ENCODE assay signal across 11 cellular contexts in genomic region chr5:151023651-151024050, GRCh38. TPM values are rescaled to one million over a fixed set of nuclear protein-coding genes. Genes with fewer than 3 reads are reported as not detected.
DNase-seq lines count a peak whose midpoint lies in the region; ATAC-seq, FAIRE-seq and TF ChIP-seq lines count a peak whose summit lies in the region.
"Had no signal": no experiment of that assay in that cellular context is flagged by ENCODE, and none has a peak within 500 bp of the region (broad histone marks: within the 10 kb centered on the region; RNA-seq: fewer than 3 reads in every experiment).

No MANE protein-coding gene starts in this region.

- H3K9me2 ChIP-seq in hepatocyte (replicated peaks; ENCODE audit: insufficient read depth) = no peaks in the 10 kb centered on the region

- BruUV-seq in mammary epithelial cell (replicated peaks; lab: Mats Ljungman, UMichigan) = no TSS peak

- no peak overlapping the region for H2AFZ ChIP-seq in mammary epithelial cell (ENCODE audit: low read depth, low read length)
- no peak overlapping the region for H2AFZ ChIP-seq in hepatocyte

- dilution Hi-C loops in mammary epithelial cell (cut with HindIII; ENCODE audit: low sequenced_read_pairs) = no loop called here

- H4K20me1 ChIP-seq in mammary epithelial cell (ENCODE audit: insufficient read depth, low read length) = no peaks in the 10 kb centered on the region
- no peaks in the 10 kb centered on the region for H4K20me1 ChIP-seq in hepatocyte (ENCODE audit: insufficient read depth, poor library complexity, severe bottlenecking)

- in situ Hi-C loops in mammary epithelial cell (cut with MboI; ENCODE audit: low sequenced_read_pairs in 2 of 2) = no loop called here

- H3K27ac ChIP-seq in mammary epithelial cell (ENCODE audit: insufficient read depth, low read depth, low read length) (no peak overlapping the region), small intestine (ENCODE audit: low read depth in 1 of 2, low read length in 1 of 2) (peak overlapping the region in 1 of 2 donors; percentile 75), hepatocyte (no peak overlapping the region)

- no peak overlapping the region for H3K4me2 ChIP-seq in mammary epithelial cell (ENCODE audit: insufficient read depth, low read depth, low read length)
- no peak overlapping the region for H3K4me2 ChIP-seq in hepatocyte

- WGBS in mammary epithelial cell (ENCODE audit: low coverage, missing lambda C conversion rate) = 91% methylated on average over 6 of the region's 8 CpGs
- 44 to 60% (median 53%) methylated on average over 8 of the region's 8 CpGs for WGBS in small intestine, 3 donors
- WGBS in hepatocyte (ENCODE audit: low lambda C conversion rate, missing lambda C conversion rate) = 96% methylated on average over 8 of the region's 8 CpGs

- DNase-seq in GM12891 (ENCODE audit: insufficient read length, low spot score) (no peak), mammary epithelial cell (peak; percentile 51), hepatic stellate cell (ENCODE audit: low spot score) (peak; percentile 88), small intestine (peak; percentile 40), hepatocyte (ENCODE audit: low spot score) (no peak)
- DNase-seq: activated CD4-positive, alpha-beta T cell treated with anti-CD3 and anti-CD28 coated beads for 4 hours; DMS 273 treated with DMSO at 0.1 percent for 48 hours; stimulated activated naive CD8-positive, alpha-beta T cell treated with anti-CD3 and anti-CD28 coated beads, Interleukin-15, amount 100 ng/mL, for 72 hours had no signal

- H3K36me3 ChIP-seq in mammary epithelial cell (ENCODE audit: insufficient read depth, low read length) = no peaks in the 10 kb centered on the region
- H3K36me3 ChIP-seq in small intestine (ENCODE audit: control insufficient read depth in 2 of 2, insufficient read depth in 2 of 2, low read length in 2 of 2) = peaks cover under 1 to 2% of the 10 kb centered on the region in 2 donors
- H3K36me3 ChIP-seq in hepatocyte (replicated peaks; ENCODE audit: insufficient read depth, low read depth) = no peaks in the 10 kb centered on the region

- H3K9ac ChIP-seq in mammary epithelial cell (ENCODE audit: insufficient read depth, low read length) = no peak overlapping the region

- H3K79me2 ChIP-seq in mammary epithelial cell (ENCODE audit: insufficient read depth, low read length) (no peaks in the 10 kb centered on the region), hepatocyte (no peaks in the 10 kb centered on the region)

- H3K4me3 ChIP-seq in mammary epithelial cell (replicated peaks in 1 of 3; ENCODE audit: insufficient read depth in 1 of 3, low read depth in 2 of 3, low read length in 3 of 3) (no peak overlapping the region), small intestine (ENCODE audit: low read depth in 1 of 2, low read length in 2 of 2) (no peak overlapping the region), hepatocyte (no peak overlapping the region)

- H3K27me3 ChIP-seq in mammary epithelial cell (ENCODE audit: insufficient read depth, low read length) (no peaks in the 10 kb centered on the region), small intestine (ENCODE audit: control insufficient read depth in 2 of 2, insufficient read depth in 2 of 2, low read length in 2 of 2) (no peaks in the 10 kb centered on the region), hepatocyte (no peaks in the 10 kb centered on the region)

- ATAC-seq in HG03039 (IDR thresholded peaks at IDR 0.05; ENCODE audit: unreplicated experiment) = no peak
- ATAC-seq in HG02852 (IDR thresholded peaks at IDR 0.05; ENCODE audit: unreplicated experiment) = no peak
- ATAC-seq in GM19397 (IDR thresholded peaks at IDR 0.05; ENCODE audit: unreplicated experiment) = no peak
- ATAC-seq: stimulated activated naive CD8-positive, alpha-beta T cell treated with anti-CD3 and anti-CD28 coated beads, Interleukin-15, amount 100 ng/mL, for 72 hours had no signal

- TF ChIP-seq CTCF in mammary epithelial cell (conservative IDR thresholded peaks at IDR 0.05 in 1 of 2, IDR thresholded peaks at IDR 0.05 in 1 of 2; ENCODE audit: extremely low read depth in 1 of 2, insufficient read depth in 1 of 2, low read depth in 1 of 2, low read length in 2 of 2) (no peak), hepatocyte (IDR thresholded peaks at IDR 0.05; ENCODE audit: poor library complexity) (no peak)

- H3K9me3 ChIP-seq in mammary epithelial cell (replicated peaks; ENCODE audit: insufficient read depth, low read length) (no peaks in the 10 kb centered on the region), small intestine (ENCODE audit: control insufficient read depth, low read depth) (no peaks in the 10 kb centered on the region), hepatocyte (ENCODE audit: low read depth) (no peaks in the 10 kb centered on the region)

- CTCF ChIA-PET in mammary epithelial cell (lab: Charles Lee; ENCODE audit: low non-redundant PET) = no interaction called here

- H3K4me1 ChIP-seq in mammary epithelial cell (ENCODE audit: insufficient read depth, low read length) = peaks cover 25% of the 10 kb centered on the region
- peaks cover 0 to 4% of the 10 kb centered on the region in 2 donors for H3K4me1 ChIP-seq in small intestine (ENCODE audit: control insufficient read depth in 2 of 2, insufficient read depth in 1 of 2, low read depth in 1 of 2, low read length in 1 of 2)
- no peaks in the 10 kb centered on the region for H3K4me1 ChIP-seq in hepatocyte (ENCODE audit: insufficient read depth)

- TF ChIP-seq POLR2A in GM12891 (IDR thresholded peaks at IDR 0.05; ENCODE audit: low read depth, low read length) = no peak; the same call in 1 of the 2 replicates

- intact Hi-C loops in mammary epithelial cell (cut with micrococcal nuclease) = no loop called here

- no peak for FAIRE-seq in GM12891 (lab: Jason Lieb, UNC)
- FAIRE-seq in small intestine (lab: Jason Lieb, UNC) = no peak

TF ChIP-seq in GM12891, 5 proteins besides CTCF, POLR2A, EP300 and RAD21:
- TF ChIP-seq POLR2AphosphoS5 (IDR thresholded peaks at IDR 0.05; ENCODE audit: low read depth, low read length) = 0 out of 2 replicates have a peak, but pooled peaks have one; percentile 43
- no peak for TF ChIP-seq TAF1 (IDR thresholded peaks at IDR 0.05; ENCODE audit: low read depth, low read length)

RNA-seq across cellular contexts. Expression of gene GPX3, which starts 3.3 kb away (rescaled TPM):
- polyA plus RNA-seq in GM12891 (2012; ENCODE audit: low read depth, missing spikeins) = 0.54 TPM
- 1 to 10 TPM in 1 of 2 donors, not detected in 1; 2.7 TPM for total RNA-seq in mammary epithelial cell
- polyA plus RNA-seq in mammary epithelial cell = 2.5 TPM
- polyA minus RNA-seq in mammary epithelial cell = not detected
- 1,000 to 10,000 TPM in 1 of 3 donors, 100 to 1,000 TPM in 1, 10 to 100 TPM in 1; 19.9 to 1,014 (median 191) TPM for polyA plus RNA-seq in small intestine
- total RNA-seq in hepatocyte = 40.9 and 58.6 TPM in 2 replicates
- polyA plus RNA-seq in hepatocyte = 66.2 and 69.9 TPM in 2 replicates

RNA-seq across cellular contexts. Expression of gene TNIP1, which starts 57.2 kb away (rescaled TPM):
- polyA plus RNA-seq in GM12891 (2012; ENCODE audit: low read depth, missing spikeins) = 253 TPM
- total RNA-seq in mammary epithelial cell = 100 to 1,000 TPM in 1 of 2 donors, 10 to 100 TPM in 1; 74.3 to 247 TPM
- 118 TPM for polyA plus RNA-seq in mammary epithelial cell
- 137 TPM for polyA minus RNA-seq in mammary epithelial cell
- 100 to 1,000 TPM in 2 of 3 donors, 10 to 100 TPM in 1; 97.5 to 190 (median 164) TPM for polyA plus RNA-seq in small intestine
- 54.3 and 64.6 TPM in 2 replicates for total RNA-seq in hepatocyte
- polyA plus RNA-seq in hepatocyte = 48.0 and 57.0 TPM in 2 replicates

Comparison
In these comparisons a context has a peak if more than half of its experiments do, and no peak if none do; other contexts are left out.
1. DNase-seq: peak in mammary epithelial cell (single experiment), hepatic stellate cell (single experiment) and small intestine (single experiment); none in GM12891 (single experiment) and hepatocyte (single experiment).